Comparison of ENCODE assay signal across 13 cellular contexts in genomic region chr2:108920686-108921085, GRCh38.
DNase-seq lines count a peak whose midpoint lies in the region; ATAC-seq and TF ChIP-seq lines count a peak whose summit lies in the region.
"Had no signal": no experiment of that assay in that cellular context is flagged by ENCODE, and none has a peak within 500 bp of the region (broad histone marks: within the 10 kb centered on the region; RNA-seq: fewer than 3 reads in every experiment).

No MANE protein-coding gene starts in this region.

- H3K4me3 ChIP-seq in H7 (ENCODE audit: insufficient read depth, low read depth, low read length): no peak overlapping the region
- H3K4me3 ChIP-seq in stomach: no peak overlapping the region
- H3K4me3 ChIP-seq: BLaER1 treated with 17β-estradiol and CSF1 and Interleukin-3, amounts not matched to agents 10 nM and 100 nM had no signal

- H3K4me1 ChIP-seq in stomach: peaks cover 6 to 43% (median 21%) of the 10 kb centered on the region in 4 donors

- H3K36me3 ChIP-seq in H7 (replicated peaks; ENCODE audit: control insufficient read depth, insufficient read depth, low read length) (no peaks in the 10 kb centered on the region), stomach (no peaks in the 10 kb centered on the region)
- H3K36me3 ChIP-seq: BLaER1 treated with 17β-estradiol and CSF1 and Interleukin-3, amounts not matched to agents 10 nM and 100 nM had no signal

- no peaks in the 10 kb centered on the region for H3K9me3 Mint-ChIP-seq in nephron progenitor cell
- H3K9me3 Mint-ChIP-seq: CD4-positive, alpha-beta T cell; IgD-negative memory B cell had no signal

- no peaks in the 10 kb centered on the region for H3K36me3 Mint-ChIP-seq in nephron progenitor cell (ENCODE audit: low read depth)
- H3K36me3 Mint-ChIP-seq: IgD-negative memory B cell had no signal

- H3K27me3 Mint-ChIP-seq in nephron progenitor cell (ENCODE audit: low read depth, poor library complexity): no peaks in the 10 kb centered on the region
- H3K27me3 Mint-ChIP-seq: CD4-positive, alpha-beta T cell had no signal

- H3K27ac ChIP-seq in RWPE1 (peak overlapping the region; percentile 74; the same call in 1 of the 2 replicates), stomach (no peak overlapping the region)
- H3K27ac ChIP-seq: BLaER1 treated with 17β-estradiol and CSF1 and Interleukin-3, amounts not matched to agents 10 nM and 100 nM had no signal

- POLR2A ChIA-PET in RWPE1 (lab: Yijun Ruan, JAX; ENCODE audit: low non-redundant PET): no interaction called here

- CTCF ChIA-PET in RWPE1 (lab: Yijun Ruan, JAX): interaction anchor here (0.7 kb wide), 2 partner anchors 164 to 548 kb away, joined by 3 to 5 read pairs; no protein-coding TSS in a partner anchor

- WGBS in stomach, 5 donors: 77 to 84% (median 82%) methylated on average over 7 of the region's 7 CpGs

- H3K27me3 ChIP-seq in H7 (ENCODE audit: control insufficient read depth, insufficient read depth, low read length) (no peaks in the 10 kb centered on the region), stomach (no peaks in the 10 kb centered on the region)
- H3K27me3 ChIP-seq: BLaER1 treated with 17β-estradiol and CSF1 and Interleukin-3, amounts not matched to agents 10 nM and 100 nM had no signal

- DNase-seq in H7: peak; percentile 24
- no peak for DNase-seq in RWPE1 (ENCODE audit: low spot score)
- no peak for DNase-seq in nephron progenitor cell
- DNase-seq in stomach: peak; percentile 3
- DNase-seq in activated naive CD4-positive, alpha-beta T cell treated with Interleukin-2 at 50 U/mL for 16 hours: no peak
- DNase-seq: ACHN, Calu3, DMS 273 treated with DMSO at 0.1 percent for 48 hours had no signal

- no peak overlapping the region for H3K4me3 Mint-ChIP-seq in nephron progenitor cell
- H3K4me3 Mint-ChIP-seq: CD4-positive, alpha-beta T cell; IgD-negative memory B cell had no signal

- TF ChIP-seq CTCF in RWPE1 (conservative IDR thresholded peaks at IDR 0.05; ENCODE audit: low read depth) (no peak), nephron progenitor cell (IDR thresholded peaks at IDR 0.05) (no peak), stomach (IDR thresholded peaks at IDR 0.05) (no peak)

- no peaks in the 10 kb centered on the region for H3K9me3 ChIP-seq in stomach
- H3K9me3 ChIP-seq: BLaER1 treated with 17β-estradiol and CSF1 and Interleukin-3, amounts not matched to agents 10 nM and 100 nM had no signal

- H3K4me1 Mint-ChIP-seq in nephron progenitor cell: peaks cover 70% of the 10 kb centered on the region

- ATAC-seq in GM18511 (IDR thresholded peaks at IDR 0.05; ENCODE audit: unreplicated experiment): no peak
- ATAC-seq in HG03460 (IDR thresholded peaks at IDR 0.05; ENCODE audit: unreplicated experiment): no peak

- intact Hi-C loops in stomach (cut with DNase I; ENCODE audit: low total_unique reads): no loop called here

- peak overlapping the region; percentile 81 for H3K27ac Mint-ChIP-seq in nephron progenitor cell
- H3K27ac Mint-ChIP-seq: CD4-positive, alpha-beta T cell; IgD-negative memory B cell had no signal

- no peak for TF ChIP-seq POLR2A in stomach (IDR thresholded peaks at IDR 0.05)

- TF ChIP-seq EP300 in stomach (IDR thresholded peaks at IDR 0.05): no peak

Comparison
In these comparisons a context has a peak if more than half of its experiments do, and no peak if none do; other contexts are left out.
1. DNase-seq: peak in H7 (single experiment) and stomach (single experiment); none in RWPE1 (single experiment), nephron progenitor cell (single experiment) and activated naive CD4-positive, alpha-beta T cell treated with Interleukin-2 at 50 U/mL for 16 hours (single experiment).